ENCODE assay signal across 7 cellular contexts in the genomic region with DNA sequence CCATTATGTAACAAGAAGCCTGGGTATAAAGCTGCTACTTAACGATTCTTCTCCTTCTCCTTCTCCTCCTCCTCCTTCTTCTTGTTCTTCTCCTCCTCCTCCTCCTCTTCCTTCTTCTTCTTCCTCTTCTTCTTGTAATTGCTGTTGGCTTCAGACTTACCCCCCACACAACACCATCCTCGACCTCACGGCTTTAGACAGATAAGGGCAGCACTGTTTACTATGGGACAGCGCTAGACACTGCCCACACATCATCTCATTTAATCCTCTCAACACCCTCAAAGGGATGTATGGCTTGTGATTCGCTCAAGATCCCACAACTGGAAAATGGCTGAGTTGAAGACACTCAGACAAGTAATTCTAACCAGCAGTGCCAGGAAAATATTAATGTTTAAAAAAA.
"Had no signal": no experiment of that assay in that cellular context is flagged by ENCODE, and none has a peak within 500 bp of the region (broad histone marks: within the 10 kb centered on the region; RNA-seq: fewer than 3 reads in every experiment).

No MANE protein-coding gene starts in this region.

- H3K9me3 ChIP-seq: HAP-1 had no signal

- H3K27ac ChIP-seq: GM23248, HL-60 had no signal

- H3K36me3 ChIP-seq: HAP-1 had no signal

- DNase-seq: GM23248, GOT3, H7, KBM-7 had no signal

- H3K4me1 Mint-ChIP-seq: IgD-negative memory B cell had no signal

- H3K4me3 ChIP-seq: GM23248, HAP-1 had no signal

- H3K36me3 Mint-ChIP-seq: IgD-negative memory B cell had no signal

- H3K4me1 ChIP-seq: HAP-1 had no signal
